Comparison of ENCODE assay signal across 24 cellular contexts in genomic region chr2:38322224-38322914, GRCh38.
"Had no signal": no experiment of that assay in that cellular context is flagged by ENCODE, and none has a peak within 500 bp of the region (broad histone marks: within the 10 kb centered on the region; RNA-seq: fewer than 3 reads in every experiment).

No MANE protein-coding gene starts in this region.

- H3K27ac Mint-ChIP-seq: activated B cell treated with CpG ODN at 0.5 μM for 24 hours; activated CD4-positive, alpha-beta T cell treated with anti-CD3 and anti-CD28 coated beads, Interleukin-2, amount 10 ng/mL, durations not matched to agents 24 days and 14 days; activated CD8-positive, alpha-beta memory T cell treated with anti-CD3 and anti-CD28 coated beads, Interleukin-2, amount 10 ng/mL, durations not matched to agents 7 days and 5 days; activated naive CD8-positive, alpha-beta T cell treated with anti-CD3 and anti-CD28 coated beads, Interleukin-2, amount 50 U/mL, for 24 hours had no signal

- H3K27me3 ChIP-seq: ascending aorta, body of pancreas had no signal

- H3K27me3 Mint-ChIP-seq: activated B cell treated with CpG ODN at 0.5 μM for 24 hours; activated CD4-positive, alpha-beta T cell treated with anti-CD3 and anti-CD28 coated beads, Interleukin-2, amount 10 ng/mL, durations not matched to agents 24 days and 14 days; activated CD8-positive, alpha-beta memory T cell treated with anti-CD3 and anti-CD28 coated beads, Interleukin-2, amount 10 ng/mL, durations not matched to agents 7 days and 5 days; activated naive CD8-positive, alpha-beta T cell treated with anti-CD3 and anti-CD28 coated beads, Interleukin-2, amount 50 U/mL, for 24 hours had no signal

- H3K4me1 ChIP-seq: ascending aorta had no signal

- H3K27ac ChIP-seq: ascending aorta, body of pancreas had no signal

- H3K4me3 Mint-ChIP-seq: activated B cell treated with CpG ODN at 0.5 μM for 24 hours; activated CD4-positive, alpha-beta T cell treated with anti-CD3 and anti-CD28 coated beads, Interleukin-2, amount 10 ng/mL, durations not matched to agents 24 days and 14 days; activated CD8-positive, alpha-beta memory T cell treated with anti-CD3 and anti-CD28 coated beads, Interleukin-2, amount 10 ng/mL, durations not matched to agents 7 days and 5 days; activated naive CD8-positive, alpha-beta T cell treated with anti-CD3 and anti-CD28 coated beads, Interleukin-2, amount 50 U/mL, for 24 hours; activated T-cell treated with anti-CD3 and anti-CD28 coated beads, Interleukin-2, amount 50 U/mL, for 4 hours had no signal

- H3K9me3 Mint-ChIP-seq: activated B cell treated with CpG ODN at 0.5 μM for 24 hours; activated CD4-positive, alpha-beta T cell treated with anti-CD3 and anti-CD28 coated beads, Interleukin-2, amount 10 ng/mL, durations not matched to agents 24 days and 14 days; activated naive CD4-positive, alpha-beta T cell treated with anti-CD3 and anti-CD28 coated beads, Interleukin-2, amount 50 U/mL, for 72 hours; activated naive CD8-positive, alpha-beta T cell treated with anti-CD3 and anti-CD28 coated beads, Interleukin-2, amount 50 U/mL, for 24 hours; activated T-cell treated with anti-CD3 and anti-CD28 coated beads, Interleukin-2, amount 50 U/mL, for 4 hours had no signal

- ATAC-seq: activated CD8-positive, alpha-beta memory T cell treated with anti-CD3 and anti-CD28 coated beads, Interleukin-2, amount 10 ng/mL, durations not matched to agents 7 days and 5 days; activated naive CD4-positive, alpha-beta T cell treated with anti-CD3 and anti-CD28 coated beads, Interleukin-2, amount 50 U/mL, for 72 hours; activated naive CD8-positive, alpha-beta T cell treated with anti-CD3 and anti-CD28 coated beads, Interleukin-2, amount 50 U/mL, for 24 hours; activated T-cell treated with anti-CD3 and anti-CD28 coated beads, Interleukin-2, amount 50 U/mL, for 4 hours; body of pancreas had no signal

- H3K4me3 ChIP-seq: ascending aorta, body of pancreas had no signal

- DNase-seq: activated B cell treated with CpG ODN at 0.5 μM for 24 hours; activated CD4-positive, alpha-beta T cell treated with anti-CD3 and anti-CD28 coated beads for 1 hour; activated CD4-positive, alpha-beta T cell treated with anti-CD3 and anti-CD28 coated beads, Interleukin-2, amount 10 ng/mL, durations not matched to agents 24 days and 14 days; activated CD4-positive, alpha-beta T cell treated with anti-CD3 and anti-CD28 coated beads, Interleukin-2, amount 50 U/mL, for 48 hours; activated CD8-positive, alpha-beta memory T cell treated with anti-CD3 and anti-CD28 coated beads, Interleukin-2, amount 10 ng/mL, durations not matched to agents 7 days and 5 days; activated effector memory CD4-positive, alpha-beta T cell treated with anti-CD3 and anti-CD28 coated beads, Interleukin-2, amount 50 U/mL, for 16 hours; activated naive CD4-positive, alpha-beta T cell treated with Interleukin-2 at 50 U/mL for 16 hours; activated naive CD8-positive, alpha-beta T cell treated with anti-CD3 and anti-CD28 coated beads, Interleukin-2, amount 50 U/mL, for 24 hours; activated T-cell treated with anti-CD3 and anti-CD28 coated beads, Interleukin-2, amount 50 U/mL, for 4 hours; amniotic stem cell; body of pancreas; central memory CD4-positive, alpha-beta T cell; MM.1S; NCI-H1105; NCI-H1436; NCI-H1694 treated with DMSO at 0.1 percent for 48 hours; NCI-H2029 treated with DMSO at 0.1 percent for 48 hours; NCI-H345; NCI-H510A; SIG-M5; T-helper 2 cell; T1000 had no signal

- H3K9me3 ChIP-seq: ascending aorta, body of pancreas had no signal
